ENCODE assay signal across 8 cellular contexts in genomic region chr21:32771134-32771523, GRCh38. TPM values are rescaled to one million over a fixed set of nuclear protein-coding genes. Genes with fewer than 3 reads are reported as not detected.
DNase-seq lines count a peak whose midpoint lies in the region; ATAC-seq, FAIRE-seq and TF ChIP-seq lines count a peak whose summit lies in the region.

No MANE protein-coding gene starts in this region.

- no peaks in the 10 kb centered on the region for H3K9me2 ChIP-seq in SU-DHL-6 (replicated peaks; ENCODE audit: insufficient read depth, low read length)

- H3K27me3 ChIP-seq in SU-DHL-6 (ENCODE audit: low read length) = no peaks in the 10 kb centered on the region
- H3K27me3 ChIP-seq in GM12878 (replicated peaks in 1 of 2; ENCODE audit: control insufficient read depth in 2 of 2, insufficient read depth in 2 of 2, low read length in 1 of 2) = no peaks in the 10 kb centered on the region
- peaks cover 0 to 4% (median 0%) of the 10 kb centered on the region in 7 donors for H3K27me3 ChIP-seq in spleen (replicated peaks in 1 of 7)

- H2AFZ ChIP-seq in SU-DHL-6 (ENCODE audit: low read depth, low read length, severe bottlenecking) (peak overlapping the region; percentile 8), GM12878 (ENCODE audit: control insufficient read depth, low read depth, low read length) (peak overlapping the region; percentile 65)

- peak overlapping the region; percentile 81 for H3K27ac ChIP-seq in SU-DHL-6 (ENCODE audit: low read depth, low read length)
- H3K27ac ChIP-seq in GM12878 (ENCODE audit: control insufficient read depth, insufficient read depth) = peak overlapping the region; percentile 87
- peak overlapping the region; percentile 67 to 96 (median 93) for H3K27ac ChIP-seq in spleen

- DNase-seq in Daoy (ENCODE audit: low read depth) = peak; percentile 74
- DNase-seq in GM12878 (ENCODE audit: low read depth, low spot score) = no peak
- DNase-seq in spleen = peak; percentile 93
- DNase-seq in NCI-H524 treated with DMSO at 0.1 percent for 48 hours (lab: John Stamatoyannopoulos, UW) = no peak

- WGBS in GM12878 (ENCODE audit: insufficient coverage, insufficient replicate concordance, low lambda C conversion rate, missing lambda C conversion rate) = 1% methylated on average over 32 of the region's 48 CpGs
- 0 to 2% (median 0%) methylated on average over 11 to 48 of the region's 48 CpGs for WGBS in spleen, 5 donors

- intact Hi-C loops in GM12878 (cut with micrococcal nuclease; ENCODE audit: unreplicated experiment) = loop anchor here (2.0 to 5.0 kb wide), 2 partner anchors 158 to 771 kb away; partner anchors contain the start of genes CFAP298, GART and SON
- intact Hi-C loops in spleen (cut with DNase I; ENCODE audit: low total_unique reads) = no loop called here

- TF ChIP-seq RAD21 in GM12878 (IDR thresholded peaks at IDR 0.05; ENCODE audit: insufficient read depth, low read depth, low read length) = no peak

- H3K4me1 ChIP-seq in GM12878 (ENCODE audit: control insufficient read depth, insufficient read depth, low read length) (peaks cover 9% of the 10 kb centered on the region; the same call in 1 of the 2 replicates), spleen (peaks cover 17 to 69% (median 41%) of the 10 kb centered on the region in 6 donors)

- H3K9me3 ChIP-seq in SU-DHL-6 (ENCODE audit: insufficient read depth, low read length) (no peaks in the 10 kb centered on the region), GM12878 (replicated peaks; ENCODE audit: control insufficient read depth, insufficient read depth, low read length) (no peaks in the 10 kb centered on the region), iPS-18c (ENCODE audit: control insufficient read depth, insufficient read depth, low read length) (no peaks in the 10 kb centered on the region), spleen (no peaks in the 10 kb centered on the region)

- in situ Hi-C loops in GM12878 (cut with MboI) = no loop called here

- RAD21 ChIA-PET in GM12878 (lab: Charles Lee; ENCODE audit: unreplicated experiment) = interaction anchor here (0.6 to 2.3 kb wide), 6 partner anchors 16 to 671 kb away, joined by 3 to 7 read pairs (median 4); partner anchors contain the start of genes CFAP298, IFNAR1 and SYNJ1

- no peaks in the 10 kb centered on the region for H3F3A ChIP-seq in SU-DHL-6 (ENCODE audit: insufficient read depth)

- peak overlapping the region; percentile 88 for H3K9ac ChIP-seq in SU-DHL-6 (ENCODE audit: low read length)
- H3K9ac ChIP-seq in GM12878 (ENCODE audit: control insufficient read depth, insufficient read depth, low read length) = peak overlapping the region; percentile 93

- H3K4me3 ChIP-seq in SU-DHL-6 (ENCODE audit: insufficient read depth, low read length, poor library complexity, severe bottlenecking) (peak overlapping the region; percentile 88), GM12878 (peak overlapping the region; percentile 90), iPS-18c (ENCODE audit: insufficient read depth, low read depth, low read length) (peak overlapping the region; percentile 94), spleen (peak overlapping the region; percentile 52 to 87 (median 76))

- TF ChIP-seq EP300 in GM12878 (IDR thresholded peaks at IDR 0.05; ENCODE audit: borderline replicate concordance in 1 of 2, control insufficient read depth in 1 of 2, low read depth in 2 of 2, low read length in 2 of 2) = no peak

- no peak for FAIRE-seq in GM12878 (lab: Jason Lieb, UNC)

- ATAC-seq in GM19438 (IDR thresholded peaks at IDR 0.05; ENCODE audit: low read depth, unreplicated experiment) (peak; percentile 36), HG03460 (IDR thresholded peaks at IDR 0.05; ENCODE audit: unreplicated experiment) (peak; percentile 31), GM12878 (peak; percentile 65)

- TF ChIP-seq CTCF in SU-DHL-6 (IDR thresholded peaks at IDR 0.05; ENCODE audit: insufficient read depth, low read length, poor library complexity, severe bottlenecking) (no peak), GM12878 (IDR thresholded peaks at IDR 0.05 in 2 of 3, conservative IDR thresholded peaks at IDR 0.05 in 1 of 3; ENCODE audit: control insufficient read depth in 2 of 3, extremely low read depth in 1 of 3, insufficient read depth in 1 of 3, low read depth in 3 of 3, low read length in 3 of 3) (no peak), spleen (IDR thresholded peaks at IDR 0.05 in 8 of 11, conservative IDR thresholded peaks at IDR 0.05 in 3 of 11) (no peak)

- peaks cover 51% of the 10 kb centered on the region for H3K79me2 ChIP-seq in SU-DHL-6 (ENCODE audit: insufficient read depth, low read length)
- H3K79me2 ChIP-seq in GM12878 (ENCODE audit: control insufficient read depth, insufficient read depth, low read length) = peaks cover 59% of the 10 kb centered on the region

- CTCF ChIA-PET in GM12878 (lab: Yijun Ruan, JAX) = interaction anchor here (0.5 to 1.6 kb wide), 5 partner anchors 15 to 309 kb away, joined by 3 to 4 read pairs (median 3); no protein-coding TSS in a partner anchor

- no TSS peak for BruUV-seq in GM12878 (replicated peaks; lab: Mats Ljungman, UMichigan)

- H3K4me2 ChIP-seq in SU-DHL-6 (ENCODE audit: low read depth, low read length, poor library complexity, severe bottlenecking) (peak overlapping the region; percentile 97), GM12878 (ENCODE audit: control insufficient read depth, insufficient read depth) (peak overlapping the region; percentile 72)

- H4K20me1 ChIP-seq in SU-DHL-6 (ENCODE audit: low read depth, low read length) (peaks cover 30% of the 10 kb centered on the region), GM12878 (ENCODE audit: control insufficient read depth, insufficient read depth) (no peaks in the 10 kb centered on the region)

- SMC1A ChIA-PET in GM12878 (lab: Charles Lee; ENCODE audit: uncharacterized antibody, unreplicated experiment) = interaction anchor here (0.6 to 2.1 kb wide), 8 partner anchors 8 to 1572 kb away, joined by 3 to 7 read pairs (median 4); no protein-coding TSS in a partner anchor

- 0 out of 2 replicates have a peak, but pooled peaks have one; percentile 8 for TF ChIP-seq POLR2A in GM12878 (IDR thresholded peaks at IDR 0.05; ENCODE audit: low read depth, low read length)
- no peak for TF ChIP-seq POLR2A in spleen (IDR thresholded peaks at IDR 0.05)

- peaks cover 26% of the 10 kb centered on the region for H3K36me3 ChIP-seq in SU-DHL-6 (ENCODE audit: low read length)
- H3K36me3 ChIP-seq in GM12878 (ENCODE audit: control insufficient read depth in 2 of 2, insufficient read depth in 2 of 2, low read length in 1 of 2) = peaks cover 0 to 10% of the 10 kb centered on the region in 2 experiments; a peak in 2 of 4 replicates
- peaks cover 0 to 35% (median 6%) of the 10 kb centered on the region in 6 donors for H3K36me3 ChIP-seq in spleen

- POLR2A ChIA-PET in GM12878 (lab: Charles Lee) = interaction anchor here (0.5 to 3.0 kb wide), 5 partner anchors 11 to 676 kb away, joined by 3 to 18 read pairs (median 4); partner anchors contain the start of gene SYNJ1

TF ChIP-seq in GM12878, 131 proteins besides CTCF, POLR2A, EP300 and RAD21 (continues in another document):
- TF ChIP-seq SMAD5 (IDR thresholded peaks at IDR 0.05; ENCODE audit: low read depth) = no peak
- no peak for TF ChIP-seq MTA2 (IDR thresholded peaks at IDR 0.05; ENCODE audit: low read depth)

RNA-seq across cellular contexts. Expression of gene PAXBP1, which starts 0.4 kb away (rescaled TPM):
- 39.9 and 46.1 TPM in 2 replicates for total RNA-seq in Daoy (2014; rRNA removed; shearing (Covaris generic))
- total RNA-seq in GM12878 (2013; cell fraction: nucleolus; rRNA removed) = 246 and 248 TPM in 2 replicates
- total RNA-seq in GM12878 (2014; rRNA removed) = 33.1 and 37.1 TPM in 2 replicates
- total RNA-seq in GM12878 (2014; rRNA removed; fragmentation: Illumina TruSeq; extraction: Trizol) = 41.7 and 44.0 TPM in 2 replicates
- 36.6 and 38.2 TPM in 2 replicates for total RNA-seq in GM12878 (2021)
- 21.6 TPM for polyA plus RNA-seq in GM12878 (2011; ENCODE audit: low read depth)
- 46.5 and 79.5 TPM in 2 replicates for polyA plus RNA-seq in GM12878 (2011; rRNA removed)
- polyA plus RNA-seq in GM12878 (2011; cell fraction: cytosol; rRNA removed) = 9.7 TPM in 2 replicates
- polyA plus RNA-seq in GM12878 (2011; cell fraction: nucleus; rRNA removed) = 115 and 129 TPM in 2 replicates
- polyA plus RNA-seq in GM12878 (2012) = 18.6 and 23.6 TPM in 2 replicates
- 36.9 and 47.3 TPM in 2 replicates for polyA plus RNA-seq in GM12878 (2014; fragmentation: Illumina TruSeq; extraction: Trizol)
- polyA plus RNA-seq in GM12878 (2014; fragmentation: Nextera tagmentation; extraction: Ambion mirVana) = 10 to 100 TPM; 10.8 to 11.9 TPM
- 27.2 and 33.3 TPM in 2 replicates for polyA plus RNA-seq in GM12878 (2014; rRNA removed)
- 10 to 100 TPM; 13.2 to 26.6 TPM for polyA plus RNA-seq in GM12878 (2016; fragmentation: Nextera tagmentation; extraction: Ambion mirVana)
- polyA minus RNA-seq in GM12878 (2011; rRNA and poly(A)+ RNA removed) = 19.6 and 27.1 TPM in 2 replicates
- 11.1 and 11.3 TPM in 2 replicates for polyA minus RNA-seq in GM12878 (2011; cell fraction: cytosol; rRNA and poly(A)+ RNA removed)
- 55.7 and 65.3 TPM in 2 replicates for polyA minus RNA-seq in GM12878 (2011; cell fraction: nucleus; rRNA and poly(A)+ RNA removed)
- total RNA-seq in spleen = 10 to 100 TPM; 37.7 to 80.0 (median 43.5) TPM
- polyA plus RNA-seq in spleen = 10 to 100 TPM; 18.9 to 26.4 (median 20.6) TPM

RNA-seq across cellular contexts. Expression of gene SYNJ1, which starts 43.3 kb away (rescaled TPM):
- total RNA-seq in Daoy (2014; rRNA removed; shearing (Covaris generic)) = 4.3 and 8.7 TPM in 2 replicates
- 15.0 and 17.0 TPM in 2 replicates for total RNA-seq in GM12878 (2013; cell fraction: nucleolus; rRNA removed)
- total RNA-seq in GM12878 (2014; rRNA removed) (2.6 and 2.8 TPM in 2 replicates), GM12878 (2014; rRNA removed; fragmentation: Illumina TruSeq; extraction: Trizol) (2.1 and 2.2 TPM in 2 replicates), GM12878 (2021) (5.3 and 6.3 TPM in 2 replicates), spleen (10 to 100 TPM; 17.4 to 30.3 (median 23.1) TPM)
- polyA plus RNA-seq in GM12878 (2011; ENCODE audit: low read depth) = 1.9 TPM
- polyA plus RNA-seq in GM12878 (2011; rRNA removed) (4.1 and 4.3 TPM in 2 replicates), GM12878 (2014; fragmentation: Illumina TruSeq; extraction: Trizol) (4.9 and 9.2 TPM in 2 replicates), GM12878 (2014; fragmentation: Nextera tagmentation; extraction: Ambion mirVana) (1 to 10 TPM; 1.2 to 1.4 TPM), GM12878 (2014; rRNA removed) (2.4 and 2.8 TPM in 2 replicates), GM12878 (2016; fragmentation: Nextera tagmentation; extraction: Ambion mirVana) (1 to 10 TPM; 4.7 to 7.0 TPM), spleen (1 to 10 TPM; 3.3 to 5.3 (median 3.7) TPM)
- 3.2 and 4.3 TPM in 2 replicates for polyA plus RNA-seq in GM12878 (2011; cell fraction: cytosol; rRNA removed)
- 11.4 and 16.3 TPM in 2 replicates for polyA plus RNA-seq in GM12878 (2011; cell fraction: nucleus; rRNA removed)
- 2.7 and 4.3 TPM in 2 replicates for polyA plus RNA-seq in GM12878 (2012)
- 5.2 and 9.0 TPM in 2 replicates for polyA minus RNA-seq in GM12878 (2011; rRNA and poly(A)+ RNA removed)
- polyA minus RNA-seq in GM12878 (2011; cell fraction: cytosol; rRNA and poly(A)+ RNA removed) = 1.9 and 4.3 TPM in 2 replicates
- 6.4 and 8.5 TPM in 2 replicates for polyA minus RNA-seq in GM12878 (2011; cell fraction: nucleus; rRNA and poly(A)+ RNA removed)

Comparison
In these comparisons a context has a peak if more than half of its experiments do, and no peak if none do; other contexts are left out.
1. DNase-seq: peak in Daoy (single experiment) and spleen (single experiment); none in GM12878 (single experiment) and NCI-H524 treated with DMSO at 0.1 percent for 48 hours (single experiment).
2. Peak in every context shown above with its lines, with median percentiles within 50 percentile points of each other: ATAC-seq, H3K27ac ChIP-seq and H3K4me3 ChIP-seq.